8 cellular contexts compared by ENCODE assay signal in genomic region chr5:180090769-180091546, GRCh38. TPM values are rescaled to one million over a fixed set of nuclear protein-coding genes. Genes with fewer than 3 reads are reported as not detected.
DNase-seq lines count a peak whose midpoint lies in the region; ATAC-seq and TF ChIP-seq lines count a peak whose summit lies in the region.

No MANE protein-coding gene starts in this region.

- H3F3A ChIP-seq in PC-9 (ENCODE audit: insufficient read depth, low read depth), result peaks cover under 1% of the 10 kb centered on the region; the same call in 1 of the 2 replicates

- H3K79me2 ChIP-seq in PC-9 (ENCODE audit: low read depth), result no peaks in the 10 kb centered on the region

- intact Hi-C loops in PC-9 (cut with micrococcal nuclease; ENCODE audit: unreplicated experiment), result loop anchor here (1.0 to 5.0 kb wide), 2 partner anchors 184 to 328 kb away; partner anchors contain the start of gene TBC1D9B
- intact Hi-C loops in upper lobe of right lung (cut with DNase I), result no loop called here

- CTCF ChIA-PET in PC-9 (lab: Charles Lee), result interaction anchor here (0.5 to 1.1 kb wide), 6 partner anchors 32 to 356 kb away, joined by 3 to 13 read pairs (median 8); no protein-coding TSS in a partner anchor

- DNase-seq in AG09309 (ENCODE audit: low read depth) (no peak), H7 (peak; percentile 77), PC-9 (peak in 1 of 2 experiments; percentile 55), chondrocyte (ENCODE audit: low spot score) (peak; percentile 39), medulla oblongata (ENCODE audit: extremely low spot score) (peak; percentile 64), upper lobe of right lung (no peak)
- DNase-seq in NK-92 treated with Interleukin-12 subunit alpha and Interleukin-12 subunit beta, amount 100 ng/mL, for 24 hours (lab: John Stamatoyannopoulos, UW), result no peak

- H3K4me1 Mint-ChIP-seq in chondrocyte (ENCODE audit: low read depth), result peaks cover 9% of the 10 kb centered on the region

- POLR2A ChIA-PET in PC-9 (lab: Charles Lee; ENCODE audit: unreplicated experiment), result no interaction called here

- no peaks in the 10 kb centered on the region for H3K36me3 Mint-ChIP-seq in chondrocyte (ENCODE audit: low read depth)

- H3K27ac ChIP-seq in PC-9 (no peak overlapping the region), upper lobe of right lung (no peak overlapping the region)

- H4K20me1 ChIP-seq in PC-9 (ENCODE audit: insufficient read depth), result no peaks in the 10 kb centered on the region

- H3K4me3 ChIP-seq in AG09309 (ENCODE audit: control insufficient read depth, low read depth, low read length) (peak overlapping the region; percentile 22), H7 (ENCODE audit: insufficient read depth, low read depth, low read length) (peak overlapping the region; percentile 47; the same call in 1 of the 2 replicates), PC-9 (peak overlapping the region; percentile 41; the same call in 1 of the 2 replicates), upper lobe of right lung (peak overlapping the region; percentile 58)

- no peaks in the 10 kb centered on the region for H3K9me2 ChIP-seq in PC-9 (ENCODE audit: insufficient read depth)

- peak overlapping the region; percentile 68; the same call in 1 of the 2 replicates for H2AFZ ChIP-seq in PC-9

- no peaks in the 10 kb centered on the region for H3K27me3 Mint-ChIP-seq in chondrocyte (ENCODE audit: low read depth)

- H3K9me3 Mint-ChIP-seq in chondrocyte (ENCODE audit: low read depth), result no peaks in the 10 kb centered on the region

- H3K27me3 ChIP-seq in H7 (ENCODE audit: control insufficient read depth, insufficient read depth, low read length) (no peaks in the 10 kb centered on the region), PC-9 (ENCODE audit: insufficient read depth, low read depth) (no peaks in the 10 kb centered on the region), upper lobe of right lung (no peaks in the 10 kb centered on the region)

- ATAC-seq in upper lobe of right lung, result peak; percentile 36
- ATAC-seq in HG02884 (IDR thresholded peaks at IDR 0.05; ENCODE audit: unreplicated experiment), result no peak

- no peak overlapping the region for H3K27ac Mint-ChIP-seq in chondrocyte (ENCODE audit: unreplicated experiment)

- H3K4me1 ChIP-seq in PC-9 (replicated peaks; ENCODE audit: insufficient read depth) (peaks cover under 1% of the 10 kb centered on the region; the same call in 1 of the 2 replicates), upper lobe of right lung (peaks cover 9% of the 10 kb centered on the region)

- H3K4me2 ChIP-seq in PC-9, result peak overlapping the region; percentile 61

- TF ChIP-seq CTCF in AG09309 (IDR thresholded peaks at IDR 0.05; ENCODE audit: control insufficient read depth, insufficient read depth, low read depth, low read length, missing control alignments), result peak; percentile 26
- TF ChIP-seq CTCF in PC-9 (conservative IDR thresholded peaks at IDR 0.05), result no peak; the same call in 1 of the 2 replicates
- TF ChIP-seq CTCF in chondrocyte (IDR thresholded peaks at IDR 0.05), result peak; percentile 47
- TF ChIP-seq CTCF in upper lobe of right lung (IDR thresholded peaks at IDR 0.05), result peak; percentile 14

- peak overlapping the region; percentile 87 for H3K4me3 Mint-ChIP-seq in chondrocyte (ENCODE audit: unreplicated experiment)

- H3K36me3 ChIP-seq in H7 (replicated peaks; ENCODE audit: control insufficient read depth, insufficient read depth, low read length), result no peaks in the 10 kb centered on the region
- H3K36me3 ChIP-seq in PC-9 (ENCODE audit: low read depth), result no peaks in the 10 kb centered on the region
- no peaks in the 10 kb centered on the region for H3K36me3 ChIP-seq in upper lobe of right lung

- no TSS peak for BruUV-seq in PC-9 (replicated peaks; lab: Mats Ljungman, UMichigan)

- no peaks in the 10 kb centered on the region for H3K9me3 ChIP-seq in PC-9 (ENCODE audit: insufficient read depth, low read depth)
- no peaks in the 10 kb centered on the region for H3K9me3 ChIP-seq in upper lobe of right lung

RNA-seq across cellular contexts. Expression of gene RNF130, which starts 19.4 kb away (rescaled TPM):
- total RNA-seq in H7 (2014; rRNA removed; shearing (Covaris generic)), result 123 and 154 TPM in 2 replicates
- total RNA-seq in PC-9 (2021) (49.6 and 52.9 TPM in 2 replicates), chondrocyte (43.4 to 49.6 TPM (median 44.9 TPM) in 3 replicates), upper lobe of right lung (109 TPM)

Comparison
In these comparisons a context has a peak if more than half of its experiments do, and no peak if none do; other contexts are left out.
1. DNase-seq: peak in H7 (single experiment), chondrocyte (single experiment) and medulla oblongata (single experiment); none in AG09309 (single experiment), upper lobe of right lung (single experiment) and NK-92 treated with Interleukin-12 subunit alpha and Interleukin-12 subunit beta, amount 100 ng/mL, for 24 hours (single experiment).
2. Peak in every context shown above with its lines, with median percentiles within 50 percentile points of each other: H3K4me3 ChIP-seq.